In the genomic region with DNA sequence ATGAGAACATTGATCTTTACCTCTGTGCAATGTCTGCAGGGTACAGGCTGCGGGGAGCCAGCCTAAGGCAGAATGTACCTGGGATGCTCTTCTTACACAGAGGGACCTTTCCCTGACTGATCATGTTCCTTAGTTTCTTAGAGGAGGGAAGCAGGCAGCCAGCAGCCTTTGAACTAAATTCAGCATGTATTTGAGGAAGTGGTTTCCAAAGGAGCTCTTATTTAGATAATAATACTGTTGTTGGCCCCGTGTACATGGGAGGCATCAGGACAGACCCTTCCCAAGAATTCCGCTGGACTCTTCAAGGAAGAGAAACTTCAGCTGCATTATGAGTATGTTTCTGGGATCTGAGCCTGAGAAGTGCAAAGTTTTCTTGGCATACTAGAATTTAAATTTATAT, we compare ENCODE assay signal across 31 cellular contexts.
"Had no signal": no experiment of that assay in that cellular context is flagged by ENCODE, and none has a peak within 500 bp of the region (broad histone marks: within the 10 kb centered on the region; RNA-seq: fewer than 3 reads in every experiment).

No MANE protein-coding gene starts in this region.

- H3K27ac Mint-ChIP-seq: activated CD4-positive, alpha-beta memory T cell treated with anti-CD3 and anti-CD28 coated beads for 36 hours; activated naive CD4-positive, alpha-beta T cell treated with anti-CD3 and anti-CD28 coated beads, Interleukin-2, amount 10 ng/mL, durations not matched to agents 7 days and 5 days; activated naive CD8-positive, alpha-beta T cell had no signal

- H3K27me3 Mint-ChIP-seq: activated naive CD8-positive, alpha-beta T cell had no signal

- H3K4me1 ChIP-seq: Peyer's patch, SJSA1 had no signal

- FAIRE-seq: colon, TTC549 had no signal

- H3K4me3 Mint-ChIP-seq: activated CD4-positive, alpha-beta memory T cell treated with anti-CD3 and anti-CD28 coated beads for 36 hours; activated naive CD4-positive, alpha-beta T cell treated with anti-CD3 and anti-CD28 coated beads, Interleukin-2, amount 10 ng/mL, durations not matched to agents 7 days and 5 days; activated naive CD8-positive, alpha-beta T cell had no signal

- H3K27ac ChIP-seq: brain microvascular endothelial cell, Peyer's patch, SJSA1 had no signal

- H3K4me3 ChIP-seq: Peyer's patch, SJSA1 had no signal

- H3K36me3 Mint-ChIP-seq: activated CD4-positive, alpha-beta memory T cell treated with anti-CD3 and anti-CD28 coated beads for 36 hours; activated naive CD4-positive, alpha-beta T cell treated with anti-CD3 and anti-CD28 coated beads, Interleukin-2, amount 10 ng/mL, durations not matched to agents 7 days and 5 days; activated naive CD8-positive, alpha-beta T cell had no signal

- H3K9me3 ChIP-seq: Peyer's patch, SJSA1, SK-N-SH had no signal

- H3K4me2 ChIP-seq: SK-N-SH had no signal

- ATAC-seq: PC-3 had no signal

- H3K9ac ChIP-seq: SK-N-SH had no signal

- H3K27me3 ChIP-seq: brain microvascular endothelial cell, Peyer's patch had no signal

- H3K9me3 Mint-ChIP-seq: activated CD4-positive, alpha-beta memory T cell treated with anti-CD3 and anti-CD28 coated beads for 36 hours; activated naive CD4-positive, alpha-beta T cell treated with anti-CD3 and anti-CD28 coated beads, Interleukin-2, amount 10 ng/mL, durations not matched to agents 7 days and 5 days had no signal

- DNase-seq: activated CD4-positive, alpha-beta memory T cell treated with anti-CD3 and anti-CD28 coated beads for 36 hours; activated CD4-positive, alpha-beta T cell treated with anti-CD3 and anti-CD28 coated beads for 4 hours; activated CD4-positive, alpha-beta T cell treated with anti-CD3 and anti-CD28 coated beads, Interleukin-2, amount 50 U/mL, for 1 hour; activated CD4-positive, CD25-positive, alpha-beta regulatory T cell treated with anti-CD3 and anti-CD28 coated beads, Interleukin-2, amount 50 U/mL, for 72 hours; activated CD8-positive, alpha-beta memory T cell treated with anti-CD3 and anti-CD28 coated beads, Interleukin-2, amount 50 U/mL, for 48 hours; activated effector memory CD4-positive, alpha-beta T cell treated with Interleukin-2 at 50 U/mL for 16 hours; activated naive CD4-positive, alpha-beta T cell treated with anti-CD3 and anti-CD28 coated beads, Interleukin-2, amount 10 ng/mL, durations not matched to agents 7 days and 5 days; activated T-cell treated with anti-CD3 and anti-CD28 coated beads, Interleukin-2, amount 50 U/mL, for 48 hours; amniotic stem cell; aorta; brain microvascular endothelial cell; central memory CD4-positive, alpha-beta T cell; KG1; MM.1S; NCI-H1092; NCI-H1436 treated with DMSO at 0.1 percent for 48 hours; NCI-H1694 treated with DMSO at 0.1 percent for 48 hours; NCI-H2029; NCI-H510A; NCI-H526; NCI-H748 treated with DMSO at 0.1 percent for 48 hours; NK-92 treated with Interleukin-12 subunit alpha and Interleukin-12 subunit beta, amount 100 ng/mL, for 24 hours; PC-3; Peyer's patch; Right ventricle myocardium superior; SK-N-SH; T1000 had no signal

- H3K36me3 ChIP-seq: brain microvascular endothelial cell, Peyer's patch, SJSA1 had no signal

- H3K4me1 Mint-ChIP-seq: activated naive CD4-positive, alpha-beta T cell treated with anti-CD3 and anti-CD28 coated beads, Interleukin-2, amount 10 ng/mL, durations not matched to agents 7 days and 5 days had no signal
